In genomic region chr20:3924304-3925112, GRCh38 we compare ENCODE assay signal across 13 cellular contexts. TPM values are rescaled to one million over a fixed set of nuclear protein-coding genes. Genes with fewer than 3 reads are reported as not detected.
DNase-seq lines count a peak whose midpoint lies in the region; ATAC-seq and TF ChIP-seq lines count a peak whose summit lies in the region.
"Had no signal": no experiment of that assay in that cellular context is flagged by ENCODE, and none has a peak within 500 bp of the region (broad histone marks: within the 10 kb centered on the region; RNA-seq: fewer than 3 reads in every experiment).

No MANE protein-coding gene starts in this region.

- H3K4me1 ChIP-seq in spleen: peaks cover 10 to 89% (median 55%) of the 10 kb centered on the region in 6 donors

- TF ChIP-seq CTCF in WTC11 (IDR thresholded peaks at IDR 0.05) (no peak), spleen (IDR thresholded peaks at IDR 0.05 in 8 of 11, conservative IDR thresholded peaks at IDR 0.05 in 3 of 11) (peak in 1 of 11 experiments; percentile 20)

- no peak overlapping the region for H3K4me3 Mint-ChIP-seq in T-helper 1 cell treated with Interleukin-12 subunit alpha and Interleukin-12 subunit beta and Interleukin-4 antibody, amounts not matched to agents 30 μg/mL and 1 μg/mL, for 36 hours
- H3K4me3 Mint-ChIP-seq in WTC11: no peak overlapping the region

- H3K36me3 ChIP-seq in spleen: peaks cover 0 to 77% (median 50%) of the 10 kb centered on the region in 6 donors

- peak overlapping the region in 4 of 8 donors; percentile 80 to 86 (median 86) for H3K27ac ChIP-seq in spleen
- H3K27ac ChIP-seq: hepatocyte, pancreas had no signal

- no peak for DNase-seq in T-helper 1 cell
- no peak for DNase-seq in WTC11 (ENCODE audit: low spot score)
- peak; percentile 51 for DNase-seq in left cardiac atrium
- peak; percentile 88 for DNase-seq in spleen
- no peak for DNase-seq in NCI-H2227 (lab: John Stamatoyannopoulos, UW; ENCODE audit: unreplicated experiment)
- no peak for DNase-seq in NCI-H524 (lab: John Stamatoyannopoulos, UW)
- DNase-seq in SHP77 treated with DMSO at 0.1 percent for 48 hours (lab: John Stamatoyannopoulos, UW): no peak
- DNase-seq: central memory CD4-positive, alpha-beta T cell; HCEC 1CT; NCI-H69 had no signal

- peaks cover 31% of the 10 kb centered on the region for H3K4me1 Mint-ChIP-seq in T-helper 1 cell treated with Interleukin-12 subunit alpha and Interleukin-12 subunit beta and Interleukin-4 antibody, amounts not matched to agents 30 μg/mL and 1 μg/mL, for 36 hours (ENCODE audit: low read depth)
- peaks cover 33% of the 10 kb centered on the region for H3K4me1 Mint-ChIP-seq in WTC11

- POLR2A ChIA-PET in WTC11 (lab: Charles Lee): no interaction called here

- no peak for ATAC-seq in WTC11
- ATAC-seq in left cardiac atrium: peak; percentile 21 to 64

- H3K27me3 ChIP-seq in spleen (replicated peaks in 1 of 7): no peaks in the 10 kb centered on the region
- H3K27me3 ChIP-seq: hepatocyte, pancreas had no signal

- 58 to 72% (median 65%) methylated on average over 9 to 13 of the region's 13 CpGs for WGBS in spleen, 5 donors

- no peaks in the 10 kb centered on the region for H3K9me3 ChIP-seq in spleen
- H3K9me3 ChIP-seq: pancreas had no signal

- H3K27me3 Mint-ChIP-seq in T-helper 1 cell treated with Interleukin-12 subunit alpha and Interleukin-12 subunit beta and Interleukin-4 antibody, amounts not matched to agents 30 μg/mL and 1 μg/mL, for 36 hours (ENCODE audit: low read depth): no peaks in the 10 kb centered on the region
- no peaks in the 10 kb centered on the region for H3K27me3 Mint-ChIP-seq in WTC11 (ENCODE audit: low read depth)

- H3K4me3 ChIP-seq in spleen: no peak overlapping the region
- H3K4me3 ChIP-seq: hepatocyte, pancreas had no signal

- peaks cover 40% of the 10 kb centered on the region for H3K36me3 Mint-ChIP-seq in T-helper 1 cell treated with Interleukin-12 subunit alpha and Interleukin-12 subunit beta and Interleukin-4 antibody, amounts not matched to agents 30 μg/mL and 1 μg/mL, for 36 hours (ENCODE audit: low read depth)
- H3K36me3 Mint-ChIP-seq in WTC11: peaks cover 36% of the 10 kb centered on the region

- no peak for TF ChIP-seq POLR2A in spleen (IDR thresholded peaks at IDR 0.05)

- no peaks in the 10 kb centered on the region for H3K9me3 Mint-ChIP-seq in T-helper 1 cell treated with Interleukin-12 subunit alpha and Interleukin-12 subunit beta and Interleukin-4 antibody, amounts not matched to agents 30 μg/mL and 1 μg/mL, for 36 hours
- H3K9me3 Mint-ChIP-seq in WTC11: no peaks in the 10 kb centered on the region

- H3K27ac Mint-ChIP-seq in T-helper 1 cell treated with Interleukin-12 subunit alpha and Interleukin-12 subunit beta and Interleukin-4 antibody, amounts not matched to agents 30 μg/mL and 1 μg/mL, for 36 hours: peak overlapping the region; percentile 45
- peak overlapping the region; percentile 60; the same call in 1 of the 2 replicates for H3K27ac Mint-ChIP-seq in WTC11

- intact Hi-C loops in left cardiac atrium (cut with DNase I) (no loop called here), spleen (cut with DNase I; ENCODE audit: low total_unique reads) (no loop called here)

- CTCF ChIA-PET in WTC11 (lab: Charles Lee): interaction anchor here (0.8 to 6.7 kb wide), 3 partner anchors 70 to 147 kb away, joined by 3 to 55 read pairs (median 3); no protein-coding TSS in a partner anchor

TF ChIP-seq in WTC11, 78 proteins besides CTCF, POLR2A, EP300 and RAD21:
- no peak for TF ChIP-seq GABPB1 (CRISPR knock-in tag; IDR thresholded peaks at IDR 0.05)
- no peak for TF ChIP-seq TEAD4 (CRISPR knock-in tag; IDR thresholded peaks at IDR 0.05)
- no peak for TF ChIP-seq CBFB (CRISPR knock-in tag; IDR thresholded peaks at IDR 0.05; ENCODE audit: low read depth)
- no peak for TF ChIP-seq ZBTB43 (CRISPR knock-in tag; IDR thresholded peaks at IDR 0.05)
- TF ChIP-seq ATF3 (CRISPR knock-in tag; conservative IDR thresholded peaks at IDR 0.05): no peak

RNA-seq across cellular contexts. Expression of gene PANK2, which starts 35.3 kb away (rescaled TPM):
- total RNA-seq in WTC11 (2021): 60.3 to 63.7 TPM (median 62.7 TPM) in 3 replicates
- 10 to 100 TPM; 18.7 to 23.8 TPM for total RNA-seq in left cardiac atrium
- 10 to 100 TPM; 45.5 to 74.4 (median 67.9) TPM for total RNA-seq in spleen
- 10 to 100 TPM; 23.0 to 36.2 (median 32.3) TPM for polyA plus RNA-seq in spleen

Comparison
In these comparisons a context has a peak if more than half of its experiments do, and no peak if none do; other contexts are left out.
1. DNase-seq: peak in left cardiac atrium (single experiment) and spleen (single experiment); none in T-helper 1 cell (0 of 5), WTC11 (single experiment), NCI-H2227 (single experiment), NCI-H524 (0 of 2) and SHP77 treated with DMSO at 0.1 percent for 48 hours (single experiment).